ENCODE assay signal across 8 cellular contexts in genomic region chr20:35772563-35773058, GRCh38. TPM values are rescaled to one million over a fixed set of nuclear protein-coding genes. Genes with fewer than 3 reads are reported as not detected.
DNase-seq lines count a peak whose midpoint lies in the region; ATAC-seq and TF ChIP-seq lines count a peak whose summit lies in the region.

No MANE protein-coding gene starts in this region.

- peaks cover 66% of the 10 kb centered on the region for H3K4me1 Mint-ChIP-seq in activated CD4-positive, alpha-beta memory T cell treated with anti-CD3 and anti-CD28 coated beads, Interleukin-2, amount 10 ng/mL, durations not matched to agents 7 days and 5 days

- DNase-seq in HCT116 (ENCODE audit: low read depth, low spot score) (no peak), right cardiac atrium (no peak), smooth muscle cell (lab: John Stamatoyannopoulos, UW; ENCODE audit: unreplicated experiment) (no peak), DMS79 treated with DMSO at 0.1 percent for 48 hours (lab: John Stamatoyannopoulos, UW) (no peak), HPDE6-E6E7 (ENCODE audit: extremely low spot score) (no peak)
- DNase-seq in activated CD4-positive, alpha-beta memory T cell treated with anti-CD3 and anti-CD28 coated beads, Interleukin-2, amount 10 ng/mL, durations not matched to agents 7 days and 5 days, result no peak

- H3K27ac ChIP-seq in HCT116 (ENCODE audit: low read depth, low read length) (peak overlapping the region; percentile 69), right cardiac atrium (ENCODE audit: low read length) (peak overlapping the region; percentile 90), smooth muscle cell (ENCODE audit: low read depth) (peak overlapping the region; percentile 68)

- H3K27me3 ChIP-seq in HCT116 (ENCODE audit: insufficient read depth, low read length) (no peaks in the 10 kb centered on the region), right cardiac atrium (ENCODE audit: control insufficient read depth, insufficient read depth) (no peaks in the 10 kb centered on the region), smooth muscle cell (ENCODE audit: low read depth) (no peaks in the 10 kb centered on the region)

- no peaks in the 10 kb centered on the region for H3K36me3 ChIP-seq in HCT116 (ENCODE audit: control insufficient read depth in 1 of 2, insufficient read depth in 2 of 2, low read length in 2 of 2)
- no peaks in the 10 kb centered on the region for H3K36me3 ChIP-seq in smooth muscle cell (ENCODE audit: low read depth)

- no peak for TF ChIP-seq RAD21 in HCT116 (IDR thresholded peaks at IDR 0.05; ENCODE audit: low read depth)

- peaks cover 50% of the 10 kb centered on the region for H3K79me2 ChIP-seq in HCT116 (ENCODE audit: insufficient read depth, low read length)
- peaks cover 53% of the 10 kb centered on the region for H3K79me2 ChIP-seq in smooth muscle cell (ENCODE audit: low read depth)

- H3K9me3 Mint-ChIP-seq in activated CD4-positive, alpha-beta memory T cell treated with anti-CD3 and anti-CD28 coated beads, Interleukin-2, amount 10 ng/mL, durations not matched to agents 7 days and 5 days, result peaks cover 4% of the 10 kb centered on the region

- peak overlapping the region; percentile 83 to 91 for H3K4me3 ChIP-seq in HCT116 (replicated peaks in 1 of 2; ENCODE audit: low read depth in 1 of 2, low read length in 2 of 2)
- H3K4me3 ChIP-seq in right cardiac atrium (ENCODE audit: low read length), result peak overlapping the region; percentile 94
- H3K4me3 ChIP-seq in smooth muscle cell, result peak overlapping the region; percentile 75

- H3K36me3 Mint-ChIP-seq in activated CD4-positive, alpha-beta memory T cell treated with anti-CD3 and anti-CD28 coated beads, Interleukin-2, amount 10 ng/mL, durations not matched to agents 7 days and 5 days (ENCODE audit: low read depth), result peaks cover 32% of the 10 kb centered on the region

- CTCF ChIA-PET in HCT116 (lab: Charles Lee), result no interaction called here
- CTCF ChIA-PET in activated CD4-positive, alpha-beta memory T cell treated with anti-CD3 and anti-CD28 coated beads, Interleukin-2, amount 10 ng/mL, durations not matched to agents 7 days and 5 days (lab: Charles Lee), result interaction anchor here (0.8 to 6.0 kb wide), 4 partner anchors 30 to 181 kb away, joined by 6 to 71 read pairs (median 18); partner anchors contain the start of genes RBM39 and SCAND1

- H2AFZ ChIP-seq in HCT116 (ENCODE audit: low read depth, low read length, poor library complexity, severe bottlenecking) (no peak overlapping the region), smooth muscle cell (ENCODE audit: low read depth) (no peak overlapping the region)

- RAD21 ChIA-PET in HCT116 (lab: Charles Lee; ENCODE audit: low non-redundant PET in 1 of 2, low total read pairs in 2 of 2, uncharacterized antibody in 2 of 2, unreplicated experiment in 2 of 2), result no interaction called here

- H3K4me1 ChIP-seq in HCT116 (ENCODE audit: control insufficient read depth in 1 of 2, insufficient read depth in 2 of 2, low read length in 2 of 2) (peaks cover 24 to 44% of the 10 kb centered on the region in 2 experiments), right cardiac atrium (ENCODE audit: control insufficient read depth, insufficient read depth, low read length) (peaks cover 8% of the 10 kb centered on the region), smooth muscle cell (ENCODE audit: low read depth) (peaks cover 19% of the 10 kb centered on the region)

- ATAC-seq in HCT116 (no peak), right cardiac atrium (no peak), GM21447 (IDR thresholded peaks at IDR 0.05; ENCODE audit: unreplicated experiment) (no peak), HG02623 (IDR thresholded peaks at IDR 0.05; ENCODE audit: unreplicated experiment) (no peak)

- H3K9me3 ChIP-seq in HCT116 (ENCODE audit: control insufficient read depth in 1 of 2, insufficient read depth in 1 of 2, low read depth in 1 of 2, low read length in 2 of 2), result no peaks in the 10 kb centered on the region
- no peaks in the 10 kb centered on the region for H3K9me3 ChIP-seq in right cardiac atrium (ENCODE audit: control insufficient read depth, low read length)
- H3K9me3 ChIP-seq in smooth muscle cell (replicated peaks; ENCODE audit: low read depth), result no peaks in the 10 kb centered on the region

- H4K20me1 ChIP-seq in HCT116 (ENCODE audit: insufficient read depth) (no peaks in the 10 kb centered on the region), smooth muscle cell (ENCODE audit: low read depth) (peaks cover 24% of the 10 kb centered on the region)

- TSS peak; percentile 68 for BruUV-seq in HCT116 (replicated peaks; lab: Mats Ljungman, UMichigan)

- H3K4me2 ChIP-seq in HCT116 (ENCODE audit: low read length), result peak overlapping the region; percentile 89
- H3K4me2 ChIP-seq in smooth muscle cell, result peak overlapping the region; percentile 92

- intact Hi-C loops in HCT116 (cut with micrococcal nuclease), result no loop called here
- intact Hi-C loops in right cardiac atrium (cut with DNase I), result no loop called here

- TF ChIP-seq CTCF in HCT116 (IDR thresholded peaks at IDR 0.05 in 2 of 3, conservative IDR thresholded peaks at IDR 0.05 in 1 of 3; ENCODE audit: borderline replicate concordance in 1 of 3, insufficient read depth in 1 of 3, low read depth in 2 of 3, low read length in 2 of 3) (no peak), smooth muscle cell (IDR thresholded peaks at IDR 0.05; ENCODE audit: borderline replicate concordance, insufficient read depth, poor library complexity, severe bottlenecking) (no peak)

- peaks cover 18% of the 10 kb centered on the region for H3F3A ChIP-seq in smooth muscle cell (ENCODE audit: low read depth)

- TF ChIP-seq POLR2A in HCT116 (IDR thresholded peaks at IDR 0.05; ENCODE audit: borderline replicate concordance, extremely low read depth, insufficient read depth, insufficient read length), result no peak

- peak overlapping the region; percentile 86 for H3K9ac ChIP-seq in HCT116 (ENCODE audit: low read length)
- H3K9ac ChIP-seq in smooth muscle cell (ENCODE audit: low read depth), result peak overlapping the region; percentile 86

- no peaks in the 10 kb centered on the region for H3K9me2 ChIP-seq in HCT116 (ENCODE audit: insufficient read depth)

- WGBS in right cardiac atrium, result 14% methylated on average over 8 of the region's 8 CpGs
- WGBS in smooth muscle cell (ENCODE audit: low lambda C conversion rate), result 19% methylated on average over 8 of the region's 8 CpGs

- peak overlapping the region; percentile 78 for H3K27ac Mint-ChIP-seq in activated CD4-positive, alpha-beta memory T cell treated with anti-CD3 and anti-CD28 coated beads, Interleukin-2, amount 10 ng/mL, durations not matched to agents 7 days and 5 days

- POLR2A ChIA-PET in HCT116 (lab: Charles Lee), result interaction anchor here (1.8 to 5.0 kb wide), 2 partner anchors 29 to 182 kb away, joined by 5 to 58 read pairs; partner anchors contain the start of genes RBM39 and SCAND1
- POLR2A ChIA-PET in activated CD4-positive, alpha-beta memory T cell treated with anti-CD3 and anti-CD28 coated beads, Interleukin-2, amount 10 ng/mL, durations not matched to agents 7 days and 5 days (lab: Charles Lee), result interaction anchor here (0.9 to 10.2 kb wide), 8 partner anchors 24 to 181 kb away, joined by 3 to 516 read pairs (median 5); partner anchors contain the start of genes CPNE1, NFS1, RBM12 and RBM39

- H3K4me3 Mint-ChIP-seq in activated CD4-positive, alpha-beta memory T cell treated with anti-CD3 and anti-CD28 coated beads, Interleukin-2, amount 10 ng/mL, durations not matched to agents 7 days and 5 days, result peak overlapping the region; percentile 77

- H3K27me3 Mint-ChIP-seq in activated CD4-positive, alpha-beta memory T cell treated with anti-CD3 and anti-CD28 coated beads, Interleukin-2, amount 10 ng/mL, durations not matched to agents 7 days and 5 days, result no peaks in the 10 kb centered on the region

TF ChIP-seq in HCT116, 20 proteins besides CTCF, POLR2A, EP300 and RAD21 (continues in another document):
- TF ChIP-seq TCF7L2 (IDR thresholded peaks at IDR 0.05; ENCODE audit: borderline replicate concordance, extremely low read depth, insufficient read depth, insufficient read length), result no peak
- no peak for TF ChIP-seq JUND (IDR thresholded peaks at IDR 0.05)
- TF ChIP-seq SRF (IDR thresholded peaks at IDR 0.05; ENCODE audit: low read depth), result no peak
- no peak for TF ChIP-seq EGR1 (IDR thresholded peaks at IDR 0.05; ENCODE audit: low read depth)
- TF ChIP-seq CEBPB (IDR thresholded peaks at IDR 0.05; ENCODE audit: low read depth), result no peak
- no peak for TF ChIP-seq ATF3 (IDR thresholded peaks at IDR 0.05)
- no peak for TF ChIP-seq POLR2AphosphoS5 (IDR thresholded peaks at IDR 0.05; ENCODE audit: low read depth, low read length)
- TF ChIP-seq EZH2 (IDR thresholded peaks at IDR 0.05), result no peak
- no peak for TF ChIP-seq MAX (IDR thresholded peaks at IDR 0.05)

RNA-seq across cellular contexts. Expression of gene PHF20, which starts 0.8 kb away (rescaled TPM):
- total RNA-seq in HCT116 (2021; ENCODE audit: unreplicated experiment) (40.8 TPM), right cardiac atrium (10 to 100 TPM; 44.6 to 56.8 (median 55.6) TPM), smooth muscle cell (24.5 and 27.4 TPM in 2 replicates)
- polyA plus RNA-seq in HCT116 (2012), result 15.8 and 22.0 TPM in 2 replicates
- 10 to 100 TPM; 42.7 to 48.3 TPM for total RNA-seq in activated CD4-positive, alpha-beta memory T cell treated with anti-CD3 and anti-CD28 coated beads, Interleukin-2, amount 10 ng/mL, durations not matched to agents 7 days and 5 days
- polyA plus RNA-seq in right cardiac atrium (38.5 TPM), smooth muscle cell (23.3 and 23.7 TPM in 2 replicates)

RNA-seq across cellular contexts. Expression of gene RBM39, which starts 30.6 kb away (rescaled TPM):
- total RNA-seq in HCT116 (2021; ENCODE audit: unreplicated experiment), result 234 TPM
- polyA plus RNA-seq in HCT116 (2012), result 186 and 203 TPM in 2 replicates
- 100 to 1,000 TPM; 318 to 331 TPM for total RNA-seq in activated CD4-positive, alpha-beta memory T cell treated with anti-CD3 and anti-CD28 coated beads, Interleukin-2, amount 10 ng/mL, durations not matched to agents 7 days and 5 days
- total RNA-seq in right cardiac atrium, result 100 to 1,000 TPM; 163 to 173 (median 167) TPM
- 143 TPM for polyA plus RNA-seq in right cardiac atrium
- total RNA-seq in smooth muscle cell, result 408 and 449 TPM in 2 replicates
- polyA plus RNA-seq in smooth muscle cell, result 139 and 196 TPM in 2 replicates
